ENCODE assay signal across 20 cellular contexts in the genomic region with DNA sequence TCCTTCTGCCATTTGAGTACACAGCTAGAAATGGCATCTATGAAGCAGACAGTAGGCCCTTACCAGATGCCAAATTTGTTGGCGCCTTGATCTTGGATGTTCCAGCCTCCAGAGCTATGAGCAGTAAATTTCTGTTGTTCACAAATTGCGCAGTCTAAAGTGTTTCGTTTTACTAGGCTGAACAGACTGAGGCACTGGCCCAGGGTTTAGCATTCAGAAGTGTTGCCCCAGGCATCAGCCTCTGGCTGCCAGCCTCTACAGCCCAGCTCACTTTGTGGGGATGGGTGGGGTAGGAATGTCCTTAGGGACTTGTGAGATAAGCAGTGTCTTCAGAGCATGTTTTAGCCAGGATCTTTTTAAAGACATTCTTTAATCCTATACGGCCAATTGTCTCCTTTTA. TPM values are rescaled to one million over a fixed set of nuclear protein-coding genes. Genes with fewer than 3 reads are reported as not detected.
DNase-seq lines count a peak whose midpoint lies in the region; ATAC-seq, FAIRE-seq and TF ChIP-seq lines count a peak whose summit lies in the region.
"Had no signal": no experiment of that assay in that cellular context is flagged by ENCODE, and none has a peak within 500 bp of the region (broad histone marks: within the 10 kb centered on the region; RNA-seq: fewer than 3 reads in every experiment).

No MANE protein-coding gene starts in this region.

- no TSS peak for BruUV-seq in K562 (replicated peaks; lab: Mats Ljungman, UMichigan)

- H3K4me3 Mint-ChIP-seq in CD4-positive, alpha-beta memory T cell: peak overlapping the region in 3 of 8 donors; percentile 21 to 60 (median 51)
- no peak overlapping the region for H3K4me3 Mint-ChIP-seq in neural progenitor cell
- H3K4me3 Mint-ChIP-seq in endothelial cell (ENCODE audit: unreplicated experiment): no peak overlapping the region
- H3K4me3 Mint-ChIP-seq: activated CD4-positive, alpha-beta memory T cell treated with anti-CD3 and anti-CD28 coated beads for 36 hours; activated naive CD8-positive, alpha-beta T cell treated with anti-CD3 and anti-CD28 coated beads, Interleukin-2, amount 50 U/mL, for 24 hours; activated T-cell treated with anti-CD3 and anti-CD28 coated beads, Interleukin-2, amount 50 U/mL, for 72 hours; dendritic cell treated with granulocyte-macrophage colony-stimulating factor and Interleukin-4, amounts not matched to agents 40 ng/mL and 50 ng/mL, for 4 days; IgD-negative memory B cell; nephron had no signal

- DNase-seq in CD4-positive, alpha-beta memory T cell: no peak
- DNase-seq in M059J (ENCODE audit: low read depth) (peak; percentile 40), K562 (ENCODE audit: extremely low read depth in 1 of 4, low spot score in 3 of 4) (peak in 1 of 4 experiments; percentile 26), neural progenitor cell (ENCODE audit: low spot score) (peak; percentile 11), endothelial cell (ENCODE audit: low spot score) (no peak)
- DNase-seq in stimulated activated CD4-positive, alpha-beta T cell treated with anti-CD3 and anti-CD28 coated beads, Interleukin-4, amount 100 ng/mL, for 4 hours: no peak
- DNase-seq: activated CD4-positive, alpha-beta memory T cell treated with anti-CD3 and anti-CD28 coated beads for 36 hours; activated naive CD8-positive, alpha-beta T cell treated with anti-CD3 and anti-CD28 coated beads, Interleukin-2, amount 50 U/mL, for 24 hours; activated T-cell treated with anti-CD3 and anti-CD28 coated beads, Interleukin-2, amount 50 U/mL, for 72 hours; heart left ventricle; MV-4-11; NCI-H187 treated with DMSO at 0.1 percent for 48 hours; psoas muscle; spleen had no signal

- TF ChIP-seq EP300 in K562 (IDR thresholded peaks at IDR 0.05; ENCODE audit: low read length): no peak

- TF ChIP-seq CTCF in K562 (IDR thresholded peaks at IDR 0.05 in 2 of 3, conservative IDR thresholded peaks at IDR 0.05 in 1 of 3; ENCODE audit: insufficient read depth in 2 of 3, low read depth in 1 of 3, low read length in 3 of 3) (no peak), neural progenitor cell (IDR thresholded peaks at IDR 0.05) (no peak), endothelial cell (IDR thresholded peaks at IDR 0.05; ENCODE audit: unreplicated experiment) (no peak)

- no peak for FAIRE-seq in K562 (lab: Jason Lieb, UNC)

- H3K4me1 Mint-ChIP-seq in CD4-positive, alpha-beta memory T cell: peaks cover 48 to 56% (median 54%) of the 10 kb centered on the region in 4 donors
- H3K4me1 Mint-ChIP-seq in neural progenitor cell: peaks cover 24% of the 10 kb centered on the region
- peaks cover 35% of the 10 kb centered on the region for H3K4me1 Mint-ChIP-seq in endothelial cell (ENCODE audit: unreplicated experiment)

- H3K4me1 ChIP-seq in CD4-positive, alpha-beta memory T cell (ENCODE audit: insufficient read depth, low read length): peaks cover 88% of the 10 kb centered on the region
- H3K4me1 ChIP-seq in K562 (replicated peaks in 1 of 2; ENCODE audit: control insufficient read depth in 2 of 2, insufficient read depth in 2 of 2, low read length in 2 of 2) (peaks cover 0 to 27% of the 10 kb centered on the region in 2 experiments; a peak in 3 of 5 replicates), neural progenitor cell (peaks cover 51% of the 10 kb centered on the region)

- H3K9ac ChIP-seq in K562 (ENCODE audit: insufficient read depth in 1 of 2, low read depth in 2 of 2, low read length in 2 of 2) (no peak overlapping the region), neural progenitor cell (no peak overlapping the region)
- H3K9ac ChIP-seq: BLaER1 treated with 17β-estradiol and CSF1 and Interleukin-3, amounts not matched to agents 10 nM and 100 nM had no signal

- no peaks in the 10 kb centered on the region for H3K9me1 ChIP-seq in K562 (ENCODE audit: control insufficient read depth, insufficient read depth, low read length)

- peak overlapping the region in 4 of 7 donors; percentile 38 to 85 (median 58) for H3K27ac Mint-ChIP-seq in CD4-positive, alpha-beta memory T cell
- H3K27ac Mint-ChIP-seq in neural progenitor cell (no peak overlapping the region), endothelial cell (ENCODE audit: unreplicated experiment) (no peak overlapping the region)
- H3K27ac Mint-ChIP-seq: activated CD4-positive, alpha-beta memory T cell treated with anti-CD3 and anti-CD28 coated beads for 36 hours; activated naive CD8-positive, alpha-beta T cell treated with anti-CD3 and anti-CD28 coated beads, Interleukin-2, amount 50 U/mL, for 24 hours; activated T-cell treated with anti-CD3 and anti-CD28 coated beads, Interleukin-2, amount 50 U/mL, for 72 hours; dendritic cell treated with granulocyte-macrophage colony-stimulating factor and Interleukin-4, amounts not matched to agents 40 ng/mL and 50 ng/mL, for 4 days; nephron had no signal

- no peaks in the 10 kb centered on the region for H3K27me3 Mint-ChIP-seq in CD4-positive, alpha-beta memory T cell
- H3K27me3 Mint-ChIP-seq in neural progenitor cell (ENCODE audit: insufficient read depth, low read depth) (no peaks in the 10 kb centered on the region), endothelial cell (ENCODE audit: unreplicated experiment) (no peaks in the 10 kb centered on the region)
- H3K27me3 Mint-ChIP-seq: activated CD4-positive, alpha-beta memory T cell treated with anti-CD3 and anti-CD28 coated beads for 36 hours; activated naive CD8-positive, alpha-beta T cell treated with anti-CD3 and anti-CD28 coated beads, Interleukin-2, amount 50 U/mL, for 24 hours; dendritic cell treated with granulocyte-macrophage colony-stimulating factor and Interleukin-4, amounts not matched to agents 40 ng/mL and 50 ng/mL, for 4 days; IgD-negative memory B cell had no signal

- intact Hi-C loops in CD4-positive, alpha-beta memory T cell (cut with micrococcal nuclease): no loop called here
- intact Hi-C loops in K562 (cut with micrococcal nuclease): no loop called here

- H3K9me3 Mint-ChIP-seq in CD4-positive, alpha-beta memory T cell: no peaks in the 10 kb centered on the region
- no peaks in the 10 kb centered on the region for H3K9me3 Mint-ChIP-seq in neural progenitor cell
- H3K9me3 Mint-ChIP-seq in endothelial cell (ENCODE audit: unreplicated experiment): no peaks in the 10 kb centered on the region
- H3K9me3 Mint-ChIP-seq: activated CD4-positive, alpha-beta memory T cell treated with anti-CD3 and anti-CD28 coated beads for 36 hours; activated naive CD8-positive, alpha-beta T cell treated with anti-CD3 and anti-CD28 coated beads, Interleukin-2, amount 50 U/mL, for 24 hours; activated T-cell treated with anti-CD3 and anti-CD28 coated beads, Interleukin-2, amount 50 U/mL, for 72 hours; dendritic cell treated with granulocyte-macrophage colony-stimulating factor and Interleukin-4, amounts not matched to agents 40 ng/mL and 50 ng/mL, for 4 days; IgD-negative memory B cell; nephron had no signal

- no peaks in the 10 kb centered on the region for H3K36me3 ChIP-seq in CD4-positive, alpha-beta memory T cell (ENCODE audit: insufficient read depth, low read length)
- H3K36me3 ChIP-seq in K562 (ENCODE audit: control insufficient read depth, insufficient read depth, low read length): no peaks in the 10 kb centered on the region
- H3K36me3 ChIP-seq in neural progenitor cell: no peaks in the 10 kb centered on the region
- H3K36me3 ChIP-seq: heart left ventricle, spleen had no signal

- 0 out of 2 replicates have a peak, but pooled peaks cover 9% of the 10 kb centered on the region for H4K20me1 ChIP-seq in K562 (replicated peaks; ENCODE audit: control insufficient read depth, insufficient read depth, low read length)
- H4K20me1 ChIP-seq in neural progenitor cell (ENCODE audit: low read depth): peaks cover 50% of the 10 kb centered on the region

- H2AFZ ChIP-seq in K562 (ENCODE audit: low read depth, low read length) (no peak overlapping the region), neural progenitor cell (replicated peaks) (no peak overlapping the region)

- H3F3A ChIP-seq in neural progenitor cell (ENCODE audit: low read depth): peaks cover 25% of the 10 kb centered on the region

- in situ Hi-C loops in K562 (cut with MboI): no loop called here

- POLR2A ChIA-PET in CD4-positive, alpha-beta memory T cell (lab: Charles Lee; ENCODE audit: partially characterized antibody): interaction anchor here (0.9 to 8.5 kb wide), 3 partner anchors 15 to 40 kb away, joined by 3 to 73 read pairs (median 7); no protein-coding TSS in a partner anchor
- POLR2A ChIA-PET in K562 (lab: Yijun Ruan, JAX): no interaction called here

- no peak for TF ChIP-seq POLR2A in K562 (conservative IDR thresholded peaks at IDR 0.05)

- no peaks in the 10 kb centered on the region for H3K36me3 Mint-ChIP-seq in CD4-positive, alpha-beta memory T cell
- H3K36me3 Mint-ChIP-seq in neural progenitor cell: no peaks in the 10 kb centered on the region
- no peaks in the 10 kb centered on the region for H3K36me3 Mint-ChIP-seq in endothelial cell (ENCODE audit: low read depth, unreplicated experiment)
- H3K36me3 Mint-ChIP-seq: activated CD4-positive, alpha-beta memory T cell treated with anti-CD3 and anti-CD28 coated beads for 36 hours; IgD-negative memory B cell had no signal

- H3K9me3 ChIP-seq in CD4-positive, alpha-beta memory T cell (ENCODE audit: control insufficient read depth in 1 of 2, low read length in 2 of 2): no peaks in the 10 kb centered on the region
- H3K9me3 ChIP-seq in K562 (replicated peaks; ENCODE audit: control insufficient read depth, insufficient read depth, low read depth, low read length) (no peaks in the 10 kb centered on the region), neural progenitor cell (ENCODE audit: low read depth) (no peaks in the 10 kb centered on the region)
- H3K9me3 ChIP-seq: BLaER1 treated with 17β-estradiol and CSF1 and Interleukin-3, amounts not matched to agents 10 nM and 100 nM; heart left ventricle; psoas muscle; spleen had no signal

- H3K4me2 ChIP-seq in K562 (ENCODE audit: insufficient read depth, low read length): no peak overlapping the region
- H3K4me2 ChIP-seq in neural progenitor cell: peak overlapping the region; percentile 35

- H3K4me3 ChIP-seq in CD4-positive, alpha-beta memory T cell (ENCODE audit: low read length in 2 of 2): no peak overlapping the region
- no peak overlapping the region for H3K4me3 ChIP-seq in K562
- H3K4me3 ChIP-seq in neural progenitor cell: no peak overlapping the region
- H3K4me3 ChIP-seq: BLaER1 treated with 17β-estradiol and CSF1 and Interleukin-3, amounts not matched to agents 10 nM and 100 nM; heart left ventricle; psoas muscle; spleen had no signal

- ATAC-seq in K562 (no peak), GM21619 (IDR thresholded peaks at IDR 0.05; ENCODE audit: unreplicated experiment) (no peak)
- ATAC-seq: activated naive CD8-positive, alpha-beta T cell treated with anti-CD3 and anti-CD28 coated beads, Interleukin-2, amount 50 U/mL, for 24 hours; activated T-cell treated with anti-CD3 and anti-CD28 coated beads, Interleukin-2, amount 50 U/mL, for 72 hours; psoas muscle had no signal

- no peak overlapping the region for H3K27ac ChIP-seq in CD4-positive, alpha-beta memory T cell (ENCODE audit: low read depth, low read length)
- H3K27ac ChIP-seq in K562 (ENCODE audit: extremely low read depth, low read depth, low read length) (no peak overlapping the region), neural progenitor cell (no peak overlapping the region)
- H3K27ac ChIP-seq: BLaER1 treated with 17β-estradiol and CSF1 and Interleukin-3, amounts not matched to agents 10 nM and 100 nM; psoas muscle; RWPE1 had no signal

- CTCF ChIA-PET in CD4-positive, alpha-beta memory T cell (lab: Charles Lee; ENCODE audit: partially characterized antibody): interaction anchor here (2.8 to 12.7 kb wide), 4 partner anchors 15 to 83 kb away, joined by 10 to 358 read pairs (median 76); no protein-coding TSS in a partner anchor
- CTCF ChIA-PET in K562 (lab: Yijun Ruan, JAX; ENCODE audit: low intra/inter-chr PET ratio): no interaction called here

- no peaks in the 10 kb centered on the region for H3K27me3 ChIP-seq in CD4-positive, alpha-beta memory T cell (ENCODE audit: insufficient read depth, low read length)
- H3K27me3 ChIP-seq in K562 (ENCODE audit: control insufficient read depth in 2 of 2, insufficient read depth in 2 of 2, low read length in 2 of 2): no peaks in the 10 kb centered on the region
- no peaks in the 10 kb centered on the region for H3K27me3 ChIP-seq in neural progenitor cell
- H3K27me3 ChIP-seq: BLaER1 treated with 17β-estradiol and CSF1 and Interleukin-3, amounts not matched to agents 10 nM and 100 nM; heart left ventricle; spleen had no signal

- 57% methylated on average over 4 of the region's 4 CpGs for WGBS in K562 (ENCODE audit: insufficient coverage, low coverage, missing lambda C conversion rate)

- TF ChIP-seq RAD21 in K562 (CRISPR knock-in tag; conservative IDR thresholded peaks at IDR 0.05 in 1 of 2, IDR thresholded peaks at IDR 0.05 in 1 of 2): no peak

- H3K79me2 ChIP-seq in K562 (ENCODE audit: control insufficient read depth, insufficient read depth, low read length): no peaks in the 10 kb centered on the region
- H3K79me2 ChIP-seq in neural progenitor cell (ENCODE audit: low read depth): peaks cover 36% of the 10 kb centered on the region

RNA-seq across cellular contexts. Expression of gene MGAT5, which starts 51.5 kb away (rescaled TPM):
- 10 to 100 TPM; 78.1 to 81.3 TPM for total RNA-seq in CD4-positive, alpha-beta memory T cell
- 10 to 100 TPM in 1 of 2 donors, 1 to 10 TPM in 1; 4.4 to 17.9 TPM for polyA plus RNA-seq in CD4-positive, alpha-beta memory T cell
- total RNA-seq in M059J (2014; rRNA removed; shearing (Covaris generic)): 12.1 and 21.2 TPM in 2 replicates
- 26.5 and 52.3 TPM in 2 replicates for total RNA-seq in K562 (2011; cell fraction: chromatin; rRNA removed; ENCODE audit: low replicate concordance)
- total RNA-seq in K562 (2011; cell fraction: nucleolus; rRNA removed): 30.8 and 33.2 TPM in 2 replicates
- 24.4 and 30.8 TPM in 2 replicates for total RNA-seq in K562 (2011; cell fraction: nucleoplasm; rRNA removed)
- total RNA-seq in K562 (2014; rRNA removed) (10.4 and 13.2 TPM in 2 replicates), K562 (2014; rRNA removed; fragmentation: Illumina TruSeq; extraction: Trizol) (11.6 and 14.2 TPM in 2 replicates), K562 (2015; rRNA removed; fragmentation: Illumina TruSeq; extraction: Trizol) (10.9 and 11.6 TPM in 2 replicates), K562 (2021) (18.6 and 22.6 TPM in 2 replicates), neural progenitor cell (ENCODE audit: low replicate concordance) (21.2 and 28.8 TPM in 2 replicates), endothelial cell (ENCODE audit: unreplicated experiment) (124 TPM)
- polyA plus RNA-seq in K562 (2011; rRNA removed) (8.2 and 8.3 TPM in 2 replicates), K562 (2014; fragmentation: Illumina TruSeq; extraction: Trizol) (10.1 and 11.1 TPM in 2 replicates), K562 (2014; fragmentation: Nextera tagmentation; extraction: Ambion mirVana) (1 to 10 TPM; 1.6 to 2.1 TPM), K562 (2014; rRNA removed) (5.6 and 7.3 TPM in 2 replicates)
- 4.6 and 11.8 TPM in 2 replicates for polyA plus RNA-seq in K562 (2011; cell fraction: cytosol; rRNA removed)
- polyA plus RNA-seq in K562 (2011; cell fraction: nucleus; rRNA removed): 9.4 and 11.3 TPM in 2 replicates
- 12.7 and 17.8 TPM in 2 replicates for polyA plus RNA-seq in K562 (2012)
- polyA minus RNA-seq in K562 (2011; rRNA and poly(A)+ RNA removed): 30.6 and 54.6 TPM in 2 replicates
- polyA minus RNA-seq in K562 (2011; cell fraction: cytosol; rRNA and poly(A)+ RNA removed): 13.0 and 14.3 TPM in 2 replicates
- polyA minus RNA-seq in K562 (2011; cell fraction: nucleus; rRNA and poly(A)+ RNA removed): 21.1 and 52.9 TPM in 2 replicates

Comparison
In these comparisons a context has a peak if more than half of its experiments do, and no peak if none do; other contexts are left out.
1. DNase-seq: peak in M059J (single experiment) and neural progenitor cell (single experiment); none in CD4-positive, alpha-beta memory T cell (0 of 5), endothelial cell (single experiment) and stimulated activated CD4-positive, alpha-beta T cell treated with anti-CD3 and anti-CD28 coated beads, Interleukin-4, amount 100 ng/mL, for 4 hours (0 of 2).
2. H3K27ac Mint-ChIP-seq: peak in CD4-positive, alpha-beta memory T cell (4 of 7); none in neural progenitor cell (single experiment) and endothelial cell (single experiment).